ENCODE assay signal across 1 cellular context in the genomic region with DNA sequence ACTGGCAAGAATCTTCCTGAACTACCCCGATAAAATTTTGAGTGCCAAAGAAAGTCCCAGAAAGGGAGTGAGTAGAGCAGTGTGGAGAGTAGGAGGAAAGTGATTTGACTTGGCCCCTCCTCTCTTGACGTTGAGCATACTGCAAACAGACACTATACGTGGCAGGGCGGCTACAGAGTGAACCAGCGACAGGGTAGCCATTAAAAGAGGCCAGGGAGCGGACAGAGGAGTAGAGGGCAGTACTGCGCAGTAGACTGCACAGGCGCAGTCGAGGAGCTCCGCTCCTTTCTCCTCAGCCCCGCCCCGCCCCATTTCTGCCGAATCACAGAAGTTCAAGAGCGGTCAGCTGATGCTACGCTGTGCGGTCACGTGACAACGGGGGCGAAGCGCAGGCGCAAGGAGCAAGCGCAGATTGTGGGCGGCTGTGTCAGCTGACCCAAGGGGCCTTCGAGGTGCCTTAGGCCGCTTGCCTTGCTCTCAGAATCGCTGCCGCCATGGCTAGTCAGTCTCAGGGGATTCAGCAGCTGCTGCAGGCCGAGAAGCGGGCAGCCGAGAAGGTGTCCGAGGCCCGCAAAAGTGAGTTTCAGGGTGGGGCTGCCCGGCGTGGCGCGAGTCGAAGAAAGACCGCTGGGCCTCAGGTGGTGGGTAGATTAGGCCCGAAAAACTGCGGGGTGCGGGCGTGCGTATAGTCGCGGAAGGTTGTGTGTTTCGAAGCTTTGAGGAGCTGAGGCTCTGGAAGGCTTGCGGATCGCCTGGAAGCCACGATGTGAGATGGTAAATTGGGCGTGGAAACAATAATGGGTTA.
TF ChIP-seq lines count a peak whose summit lies in the region.

A gene with protein sequence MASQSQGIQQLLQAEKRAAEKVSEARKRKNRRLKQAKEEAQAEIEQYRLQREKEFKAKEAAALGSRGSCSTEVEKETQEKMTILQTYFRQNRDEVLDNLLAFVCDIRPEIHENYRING (plus strand): TSS at position 425 of the 805 bp plus-strand sequence. CDS start 70 bp downstream, at position 495.

TF ChIP-seq in HepG2, 621 proteins besides CTCF, POLR2A, EP300 and RAD21 (continued from another document and continues in another):
- TF ChIP-seq, protein P1, sequence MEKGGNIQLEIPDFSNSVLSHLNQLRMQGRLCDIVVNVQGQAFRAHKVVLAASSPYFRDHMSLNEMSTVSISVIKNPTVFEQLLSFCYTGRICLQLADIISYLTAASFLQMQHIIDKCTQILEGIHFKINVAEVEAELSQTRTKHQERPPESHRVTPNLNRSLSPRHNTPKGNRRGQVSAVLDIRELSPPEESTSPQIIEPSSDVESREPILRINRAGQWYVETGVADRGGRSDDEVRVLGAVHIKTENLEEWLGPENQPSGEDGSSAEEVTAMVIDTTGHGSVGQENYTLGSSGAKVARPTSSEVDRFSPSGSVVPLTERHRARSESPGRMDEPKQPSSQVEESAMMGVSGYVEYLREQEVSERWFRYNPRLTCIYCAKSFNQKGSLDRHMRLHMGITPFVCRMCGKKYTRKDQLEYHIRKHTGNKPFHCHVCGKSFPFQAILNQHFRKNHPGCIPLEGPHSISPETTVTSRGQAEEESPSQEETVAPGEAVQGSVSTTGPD (CRISPR knock-in tag; IDR thresholded peaks at IDR 0.05): no peak
- TF ChIP-seq FLYWCH1 (CRISPR knock-in tag; IDR thresholded peaks at IDR 0.05): no peak
- TF ChIP-seq ZNF879 (CRISPR knock-in tag; IDR thresholded peaks at IDR 0.05): peak; percentile 82; the same call in 1 of the 2 replicates
- TF ChIP-seq, protein P2, sequence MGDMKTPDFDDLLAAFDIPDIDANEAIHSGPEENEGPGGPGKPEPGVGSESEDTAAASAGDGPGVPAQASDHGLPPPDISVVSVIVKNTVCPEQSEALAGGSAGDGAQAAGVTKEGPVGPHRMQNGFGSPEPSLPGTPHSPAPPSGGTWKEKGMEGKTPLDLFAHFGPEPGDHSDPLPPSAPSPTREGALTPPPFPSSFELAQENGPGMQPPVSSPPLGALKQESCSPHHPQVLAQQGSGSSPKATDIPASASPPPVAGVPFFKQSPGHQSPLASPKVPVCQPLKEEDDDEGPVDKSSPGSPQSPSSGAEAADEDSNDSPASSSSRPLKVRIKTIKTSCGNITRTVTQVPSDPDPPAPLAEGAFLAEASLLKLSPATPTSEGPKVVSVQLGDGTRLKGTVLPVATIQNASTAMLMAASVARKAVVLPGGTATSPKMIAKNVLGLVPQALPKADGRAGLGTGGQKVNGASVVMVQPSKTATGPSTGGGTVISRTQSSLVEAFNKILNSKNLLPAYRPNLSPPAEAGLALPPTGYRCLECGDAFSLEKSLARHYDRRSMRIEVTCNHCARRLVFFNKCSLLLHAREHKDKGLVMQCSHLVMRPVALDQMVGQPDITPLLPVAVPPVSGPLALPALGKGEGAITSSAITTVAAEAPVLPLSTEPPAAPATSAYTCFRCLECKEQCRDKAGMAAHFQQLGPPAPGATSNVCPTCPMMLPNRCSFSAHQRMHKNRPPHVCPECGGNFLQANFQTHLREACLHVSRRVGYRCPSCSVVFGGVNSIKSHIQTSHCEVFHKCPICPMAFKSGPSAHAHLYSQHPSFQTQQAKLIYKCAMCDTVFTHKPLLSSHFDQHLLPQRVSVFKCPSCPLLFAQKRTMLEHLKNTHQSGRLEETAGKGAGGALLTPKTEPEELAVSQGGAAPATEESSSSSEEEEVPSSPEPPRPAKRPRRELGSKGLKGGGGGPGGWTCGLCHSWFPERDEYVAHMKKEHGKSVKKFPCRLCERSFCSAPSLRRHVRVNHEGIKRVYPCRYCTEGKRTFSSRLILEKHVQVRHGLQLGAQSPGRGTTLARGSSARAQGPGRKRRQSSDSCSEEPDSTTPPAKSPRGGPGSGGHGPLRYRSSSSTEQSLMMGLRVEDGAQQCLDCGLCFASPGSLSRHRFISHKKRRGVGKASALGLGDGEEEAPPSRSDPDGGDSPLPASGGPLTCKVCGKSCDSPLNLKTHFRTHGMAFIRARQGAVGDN (CRISPR knock-in tag; IDR thresholded peaks at IDR 0.05): peak; percentile 94
- TF ChIP-seq, protein P3, sequence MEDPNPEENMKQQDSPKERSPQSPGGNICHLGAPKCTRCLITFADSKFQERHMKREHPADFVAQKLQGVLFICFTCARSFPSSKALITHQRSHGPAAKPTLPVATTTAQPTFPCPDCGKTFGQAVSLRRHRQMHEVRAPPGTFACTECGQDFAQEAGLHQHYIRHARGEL (CRISPR knock-in tag; IDR thresholded peaks at IDR 0.05): no peak; the same call in 1 of the 2 replicates
- 0 out of 2 replicates have a peak, but pooled peaks have one; percentile 56 for TF ChIP-seq MED13 (CRISPR knock-in tag; IDR thresholded peaks at IDR 0.05)
- no peak for TF ChIP-seq CCAR2 (optimal IDR thresholded peaks at IDR 0.05; ENCODE audit: low read depth, low read length)
- peak; percentile 96 for TF ChIP-seq YEATS2 (CRISPR knock-in tag; IDR thresholded peaks at IDR 0.05; ENCODE audit: borderline replicate concordance)
- 0 out of 2 replicates have a peak, but pooled peaks have one; percentile 32 for TF ChIP-seq TP53 (CRISPR knock-in tag; conservative IDR thresholded peaks at IDR 0.05)
- TF ChIP-seq MEIS2 (CRISPR knock-in tag; IDR thresholded peaks at IDR 0.05): peak; percentile 52
- TF ChIP-seq ATM (IDR thresholded peaks at IDR 0.05; ENCODE audit: borderline replicate concordance): no peak
- peak; percentile 36; the same call in 1 of the 2 replicates for TF ChIP-seq ZNF619 (CRISPR knock-in tag; IDR thresholded peaks at IDR 0.05)
- peak; percentile 65; the same call in 1 of the 2 replicates for TF ChIP-seq SMAD3 (CRISPR knock-in tag; IDR thresholded peaks at IDR 0.05)
- no peak for TF ChIP-seq JARID2 (CRISPR knock-in tag; IDR thresholded peaks at IDR 0.05; ENCODE audit: insufficient replicate concordance)
- TF ChIP-seq GZF1 (CRISPR knock-in tag; IDR thresholded peaks at IDR 0.05): no peak
- TF ChIP-seq, protein P4, sequence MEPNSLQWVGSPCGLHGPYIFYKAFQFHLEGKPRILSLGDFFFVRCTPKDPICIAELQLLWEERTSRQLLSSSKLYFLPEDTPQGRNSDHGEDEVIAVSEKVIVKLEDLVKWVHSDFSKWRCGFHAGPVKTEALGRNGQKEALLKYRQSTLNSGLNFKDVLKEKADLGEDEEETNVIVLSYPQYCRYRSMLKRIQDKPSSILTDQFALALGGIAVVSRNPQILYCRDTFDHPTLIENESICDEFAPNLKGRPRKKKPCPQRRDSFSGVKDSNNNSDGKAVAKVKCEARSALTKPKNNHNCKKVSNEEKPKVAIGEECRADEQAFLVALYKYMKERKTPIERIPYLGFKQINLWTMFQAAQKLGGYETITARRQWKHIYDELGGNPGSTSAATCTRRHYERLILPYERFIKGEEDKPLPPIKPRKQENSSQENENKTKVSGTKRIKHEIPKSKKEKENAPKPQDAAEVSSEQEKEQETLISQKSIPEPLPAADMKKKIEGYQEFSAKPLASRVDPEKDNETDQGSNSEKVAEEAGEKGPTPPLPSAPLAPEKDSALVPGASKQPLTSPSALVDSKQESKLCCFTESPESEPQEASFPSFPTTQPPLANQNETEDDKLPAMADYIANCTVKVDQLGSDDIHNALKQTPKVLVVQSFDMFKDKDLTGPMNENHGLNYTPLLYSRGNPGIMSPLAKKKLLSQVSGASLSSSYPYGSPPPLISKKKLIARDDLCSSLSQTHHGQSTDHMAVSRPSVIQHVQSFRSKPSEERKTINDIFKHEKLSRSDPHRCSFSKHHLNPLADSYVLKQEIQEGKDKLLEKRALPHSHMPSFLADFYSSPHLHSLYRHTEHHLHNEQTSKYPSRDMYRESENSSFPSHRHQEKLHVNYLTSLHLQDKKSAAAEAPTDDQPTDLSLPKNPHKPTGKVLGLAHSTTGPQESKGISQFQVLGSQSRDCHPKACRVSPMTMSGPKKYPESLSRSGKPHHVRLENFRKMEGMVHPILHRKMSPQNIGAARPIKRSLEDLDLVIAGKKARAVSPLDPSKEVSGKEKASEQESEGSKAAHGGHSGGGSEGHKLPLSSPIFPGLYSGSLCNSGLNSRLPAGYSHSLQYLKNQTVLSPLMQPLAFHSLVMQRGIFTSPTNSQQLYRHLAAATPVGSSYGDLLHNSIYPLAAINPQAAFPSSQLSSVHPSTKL (CRISPR knock-in tag; IDR thresholded peaks at IDR 0.05): peak; percentile 37; the same call in 1 of the 2 replicates
- peak; percentile 90 for TF ChIP-seq ZNF563 (CRISPR knock-in tag; IDR thresholded peaks at IDR 0.05)
- TF ChIP-seq ZNF367 (CRISPR knock-in tag; IDR thresholded peaks at IDR 0.05; ENCODE audit: borderline replicate concordance): no peak
- TF ChIP-seq MLLT10 (CRISPR knock-in tag; IDR thresholded peaks at IDR 0.05): peak; percentile 86; the same call in 1 of the 2 replicates
- TF ChIP-seq ZSCAN9 (CRISPR knock-in tag; IDR thresholded peaks at IDR 0.05; ENCODE audit: borderline replicate concordance): peak; percentile 57; the same call in 1 of the 2 replicates
- no peak for TF ChIP-seq ZNF432 (CRISPR knock-in tag; IDR thresholded peaks at IDR 0.05; ENCODE audit: borderline replicate concordance)
- TF ChIP-seq NR2C2 (CRISPR knock-in tag; IDR thresholded peaks at IDR 0.05; ENCODE audit: borderline replicate concordance): peak; percentile 60; the same call in 1 of the 2 replicates
- TF ChIP-seq BRCA1 (CRISPR knock-in tag; IDR thresholded peaks at IDR 0.05): peak; percentile 56; the same call in 1 of the 2 replicates
- TF ChIP-seq SP4 (CRISPR knock-in tag; IDR thresholded peaks at IDR 0.05): peak; percentile 76
- TF ChIP-seq ZBTB42 (CRISPR knock-in tag; IDR thresholded peaks at IDR 0.05): no peak
- TF ChIP-seq MXI1 (IDR thresholded peaks at IDR 0.05; ENCODE audit: borderline replicate concordance, low read depth, low read length): peak; percentile 74; the same call in 1 of the 3 replicates
- peak; percentile 86 for TF ChIP-seq KLF6 (CRISPR knock-in tag; IDR thresholded peaks at IDR 0.05)
- TF ChIP-seq STAT5B (CRISPR knock-in tag; IDR thresholded peaks at IDR 0.05): no peak
- peak; percentile 88 for TF ChIP-seq KDM2A (CRISPR knock-in tag; IDR thresholded peaks at IDR 0.05; ENCODE audit: borderline replicate concordance, low read depth)
- TF ChIP-seq NR3C1 (CRISPR knock-in tag; IDR thresholded peaks at IDR 0.05): no peak
- TF ChIP-seq, protein P5, sequence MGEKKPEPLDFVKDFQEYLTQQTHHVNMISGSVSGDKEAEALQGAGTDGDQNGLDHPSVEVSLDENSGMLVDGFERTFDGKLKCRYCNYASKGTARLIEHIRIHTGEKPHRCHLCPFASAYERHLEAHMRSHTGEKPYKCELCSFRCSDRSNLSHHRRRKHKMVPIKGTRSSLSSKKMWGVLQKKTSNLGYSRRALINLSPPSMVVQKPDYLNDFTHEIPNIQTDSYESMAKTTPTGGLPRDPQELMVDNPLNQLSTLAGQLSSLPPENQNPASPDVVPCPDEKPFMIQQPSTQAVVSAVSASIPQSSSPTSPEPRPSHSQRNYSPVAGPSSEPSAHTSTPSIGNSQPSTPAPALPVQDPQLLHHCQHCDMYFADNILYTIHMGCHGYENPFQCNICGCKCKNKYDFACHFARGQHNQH (CRISPR knock-in tag; IDR thresholded peaks at IDR 0.05): peak; percentile 41; the same call in 1 of the 2 replicates
- peak; percentile 28; the same call in 1 of the 2 replicates for TF ChIP-seq FOXK1 (CRISPR knock-in tag; IDR thresholded peaks at IDR 0.05; ENCODE audit: borderline replicate concordance, low read depth)
- peak; percentile 45; the same call in 1 of the 2 replicates for TF ChIP-seq ZKSCAN8 (CRISPR knock-in tag; IDR thresholded peaks at IDR 0.05; ENCODE audit: borderline replicate concordance)
- TF ChIP-seq, protein P6, sequence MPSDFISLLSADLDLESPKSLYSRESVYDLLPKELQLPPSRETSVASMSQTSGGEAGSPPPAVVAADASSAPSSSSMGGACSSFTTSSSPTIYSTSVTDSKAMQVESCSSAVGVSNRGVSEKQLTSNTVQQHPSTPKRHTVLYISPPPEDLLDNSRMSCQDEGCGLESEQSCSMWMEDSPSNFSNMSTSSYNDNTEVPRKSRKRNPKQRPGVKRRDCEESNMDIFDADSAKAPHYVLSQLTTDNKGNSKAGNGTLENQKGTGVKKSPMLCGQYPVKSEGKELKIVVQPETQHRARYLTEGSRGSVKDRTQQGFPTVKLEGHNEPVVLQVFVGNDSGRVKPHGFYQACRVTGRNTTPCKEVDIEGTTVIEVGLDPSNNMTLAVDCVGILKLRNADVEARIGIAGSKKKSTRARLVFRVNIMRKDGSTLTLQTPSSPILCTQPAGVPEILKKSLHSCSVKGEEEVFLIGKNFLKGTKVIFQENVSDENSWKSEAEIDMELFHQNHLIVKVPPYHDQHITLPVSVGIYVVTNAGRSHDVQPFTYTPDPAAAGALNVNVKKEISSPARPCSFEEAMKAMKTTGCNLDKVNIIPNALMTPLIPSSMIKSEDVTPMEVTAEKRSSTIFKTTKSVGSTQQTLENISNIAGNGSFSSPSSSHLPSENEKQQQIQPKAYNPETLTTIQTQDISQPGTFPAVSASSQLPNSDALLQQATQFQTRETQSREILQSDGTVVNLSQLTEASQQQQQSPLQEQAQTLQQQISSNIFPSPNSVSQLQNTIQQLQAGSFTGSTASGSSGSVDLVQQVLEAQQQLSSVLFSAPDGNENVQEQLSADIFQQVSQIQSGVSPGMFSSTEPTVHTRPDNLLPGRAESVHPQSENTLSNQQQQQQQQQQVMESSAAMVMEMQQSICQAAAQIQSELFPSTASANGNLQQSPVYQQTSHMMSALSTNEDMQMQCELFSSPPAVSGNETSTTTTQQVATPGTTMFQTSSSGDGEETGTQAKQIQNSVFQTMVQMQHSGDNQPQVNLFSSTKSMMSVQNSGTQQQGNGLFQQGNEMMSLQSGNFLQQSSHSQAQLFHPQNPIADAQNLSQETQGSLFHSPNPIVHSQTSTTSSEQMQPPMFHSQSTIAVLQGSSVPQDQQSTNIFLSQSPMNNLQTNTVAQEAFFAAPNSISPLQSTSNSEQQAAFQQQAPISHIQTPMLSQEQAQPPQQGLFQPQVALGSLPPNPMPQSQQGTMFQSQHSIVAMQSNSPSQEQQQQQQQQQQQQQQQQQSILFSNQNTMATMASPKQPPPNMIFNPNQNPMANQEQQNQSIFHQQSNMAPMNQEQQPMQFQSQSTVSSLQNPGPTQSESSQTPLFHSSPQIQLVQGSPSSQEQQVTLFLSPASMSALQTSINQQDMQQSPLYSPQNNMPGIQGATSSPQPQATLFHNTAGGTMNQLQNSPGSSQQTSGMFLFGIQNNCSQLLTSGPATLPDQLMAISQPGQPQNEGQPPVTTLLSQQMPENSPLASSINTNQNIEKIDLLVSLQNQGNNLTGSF (CRISPR knock-in tag; IDR thresholded peaks at IDR 0.05): peak; percentile 65; the same call in 1 of the 2 replicates
- TF ChIP-seq, protein P7, sequence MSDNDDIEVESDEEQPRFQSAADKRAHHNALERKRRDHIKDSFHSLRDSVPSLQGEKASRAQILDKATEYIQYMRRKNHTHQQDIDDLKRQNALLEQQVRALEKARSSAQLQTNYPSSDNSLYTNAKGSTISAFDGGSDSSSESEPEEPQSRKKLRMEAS (IDR thresholded peaks at IDR 0.05): peak; percentile 87
- TF ChIP-seq, protein P8, sequence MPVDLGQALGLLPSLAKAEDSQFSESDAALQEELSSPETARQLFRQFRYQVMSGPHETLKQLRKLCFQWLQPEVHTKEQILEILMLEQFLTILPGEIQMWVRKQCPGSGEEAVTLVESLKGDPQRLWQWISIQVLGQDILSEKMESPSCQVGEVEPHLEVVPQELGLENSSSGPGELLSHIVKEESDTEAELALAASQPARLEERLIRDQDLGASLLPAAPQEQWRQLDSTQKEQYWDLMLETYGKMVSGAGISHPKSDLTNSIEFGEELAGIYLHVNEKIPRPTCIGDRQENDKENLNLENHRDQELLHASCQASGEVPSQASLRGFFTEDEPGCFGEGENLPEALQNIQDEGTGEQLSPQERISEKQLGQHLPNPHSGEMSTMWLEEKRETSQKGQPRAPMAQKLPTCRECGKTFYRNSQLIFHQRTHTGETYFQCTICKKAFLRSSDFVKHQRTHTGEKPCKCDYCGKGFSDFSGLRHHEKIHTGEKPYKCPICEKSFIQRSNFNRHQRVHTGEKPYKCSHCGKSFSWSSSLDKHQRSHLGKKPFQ (CRISPR knock-in tag; IDR thresholded peaks at IDR 0.05; ENCODE audit: insufficient replicate concordance): no peak
- TF ChIP-seq RFXAP (CRISPR knock-in tag; IDR thresholded peaks at IDR 0.05; ENCODE audit: borderline replicate concordance): peak; percentile 52; the same call in 1 of the 2 replicates
- TF ChIP-seq ZBTB1 (CRISPR knock-in tag; IDR thresholded peaks at IDR 0.05; ENCODE audit: borderline replicate concordance): no peak
